In the genomic region with DNA sequence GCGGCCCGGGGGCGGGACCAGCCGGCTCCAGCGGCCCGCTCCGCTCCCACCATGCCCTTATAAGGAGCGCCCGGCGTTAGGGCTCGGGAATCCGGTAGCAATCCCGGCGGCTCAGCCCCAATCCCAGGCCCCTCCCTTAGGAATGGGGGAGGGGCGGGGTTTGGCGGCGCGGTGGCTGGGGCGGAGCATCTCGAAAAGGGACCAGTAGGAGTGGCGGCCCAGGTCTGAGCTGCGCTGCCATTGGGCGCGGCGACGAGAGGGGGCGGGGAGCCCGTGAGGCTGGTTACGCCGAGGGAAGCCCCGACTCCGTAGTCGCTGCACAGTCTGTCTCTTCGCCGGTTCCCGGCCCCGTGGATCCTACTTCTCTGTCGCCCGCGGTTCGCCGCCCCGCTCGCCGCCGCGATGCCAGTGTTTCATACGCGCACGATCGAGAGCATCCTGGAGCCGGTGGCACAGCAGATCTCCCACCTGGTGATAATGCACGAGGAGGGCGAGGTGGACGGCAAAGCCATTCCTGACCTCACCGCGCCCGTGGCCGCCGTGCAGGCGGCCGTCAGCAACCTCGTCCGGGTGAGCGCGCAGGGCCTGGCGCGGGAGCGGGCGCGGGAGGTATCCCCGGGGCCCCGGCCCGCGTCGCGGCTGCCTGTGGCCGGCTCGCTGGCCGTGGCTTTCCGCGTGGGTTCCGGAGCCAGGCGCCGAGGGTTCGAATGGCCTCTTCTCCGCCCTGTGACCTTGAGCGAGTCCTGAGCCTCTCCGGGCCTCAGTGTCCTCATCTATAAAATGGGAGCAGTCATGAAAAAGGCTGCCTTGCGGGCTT, we compare ENCODE assay signal across 8 cellular contexts. TPM values are rescaled to one million over a fixed set of nuclear protein-coding genes. Genes with fewer than 3 reads are reported as not detected.
DNase-seq lines count a peak whose midpoint lies in the region; ATAC-seq, FAIRE-seq and TF ChIP-seq lines count a peak whose summit lies in the region.

TSS of gene VCL (plus strand) at position 311 of the 817 bp plus-strand sequence. CDS start at position 403, 92 bp downstream.

- intact Hi-C loops in HepG2 (cut with micrococcal nuclease; ENCODE audit: unreplicated experiment): no loop called here

- POLR2A ChIA-PET in HepG2 (lab: Yijun Ruan, JAX): interaction anchor here (1.2 to 1.5 kb wide), 2 partner anchors 8 to 58 kb away, joined by 3 read pairs; no protein-coding TSS in a partner anchor

- peak within 1 kb of the TSS; percentile 90 to 95 (median 92) for H3K4me3 ChIP-seq in HepG2 (replicated peaks in 1 of 3; ENCODE audit: insufficient read depth in 1 of 3, low read depth in 2 of 3, low read length in 3 of 3)

- peak within 1 kb of the TSS; percentile 91 for H3K27ac ChIP-seq in C4-2B
- peak within 1 kb of the TSS; percentile 90 for H3K27ac ChIP-seq in HepG2 (ENCODE audit: extremely low read length, insufficient read depth, low read length)

- TF ChIP-seq CTCF in C4-2B (conservative IDR thresholded peaks at IDR 0.05): no peak
- TF ChIP-seq CTCF in HepG2 (CRISPR knock-in tag; IDR thresholded peaks at IDR 0.05): no peak

- peak; percentile 96 for DNase-seq in NCI-H774 (lab: John Stamatoyannopoulos, UW)
- peak; percentile 93 to 94 for DNase-seq in activated CD4-positive, alpha-beta T cell treated with anti-CD3 and anti-CD28 coated beads, Interleukin-2, amount 50 U/mL, for 4 hours
- peak; percentile 99 for DNase-seq in dermis blood vessel endothelial cell
- peak; percentile 95 for DNase-seq in HepG2 (ENCODE audit: low spot score)
- DNase-seq in stimulated activated CD4-positive, alpha-beta T cell treated with anti-CD3 and anti-CD28 coated beads, Interleukin-4, amount 100 ng/mL, for 1 hour: peak; percentile 95

- H3K79me2 ChIP-seq in HepG2 (ENCODE audit: insufficient read depth, low read length): peaks cover 22% of the 10 kb centered on the region

- H3K36me3 ChIP-seq in HepG2 (replicated peaks in 1 of 2; ENCODE audit: control insufficient read depth in 1 of 2, insufficient read depth in 2 of 2, low read length in 2 of 2): no peaks in the 10 kb centered on the region

- no peaks in the 10 kb centered on the region; the same call in 1 of the 2 replicates for H4K20me1 ChIP-seq in HepG2 (ENCODE audit: insufficient read depth, low read length)

- H3K9ac ChIP-seq in HepG2 (ENCODE audit: insufficient read depth, low read depth, low read length): peak within 1 kb of the TSS; percentile 97

- peak; percentile 97 for ATAC-seq in GM19395 (IDR thresholded peaks at IDR 0.05; ENCODE audit: unreplicated experiment)
- peak; percentile 95 for ATAC-seq in HG03565 (IDR thresholded peaks at IDR 0.05; ENCODE audit: unreplicated experiment)
- ATAC-seq in HepG2: peak; percentile 97

- H3K27me3 ChIP-seq in HepG2 (ENCODE audit: control insufficient read depth in 1 of 2, insufficient read depth in 2 of 2, low read length in 2 of 2): no peaks in the 10 kb centered on the region; a peak in 1 of 5 replicates

- peak; percentile 57 for FAIRE-seq in HepG2 (lab: Jason Lieb, UNC)

- in situ Hi-C loops in HepG2 (cut with HindIII; ENCODE audit: extremely low pct_ligation_motif_present, low pct_unique_long_range_greater_than_20kb): no loop called here

- TF ChIP-seq EP300 in HepG2 (IDR thresholded peaks at IDR 0.05; ENCODE audit: low read depth in 2 of 2, low read length in 2 of 2) (no peak), HepG2 (CRISPR knock-in tag; IDR thresholded peaks at IDR 0.05; ENCODE audit: borderline replicate concordance) (no peak)

- no peak; the same call in 1 of the 2 replicates for TF ChIP-seq RAD21 in HepG2 (CRISPR knock-in tag; IDR thresholded peaks at IDR 0.05)

- CTCF ChIA-PET in HepG2 (lab: Yijun Ruan, JAX; ENCODE audit: low intra/inter-chr PET ratio, low total read pairs): no interaction called here

- TF ChIP-seq POLR2A in HepG2 (IDR thresholded peaks at IDR 0.05; ENCODE audit: insufficient read depth in 1 of 2, low read depth in 2 of 2, low read length in 2 of 2): peak; percentile 96 to 98

- H3K4me2 ChIP-seq in HepG2 (ENCODE audit: low read depth, low read length): peak within 1 kb of the TSS; percentile 92

- H2AFZ ChIP-seq in HepG2 (ENCODE audit: low read length): peak within 1 kb of the TSS; percentile 93

- H3K4me1 ChIP-seq in HepG2 (ENCODE audit: insufficient read depth, low read length): peaks cover 44% of the 10 kb centered on the region

- 1% methylated on average over 19 of the region's 90 CpGs for WGBS in HepG2 (ENCODE audit: low lambda C conversion rate)

- TSS peak; percentile 61 for BruUV-seq in HepG2 (replicated peaks; lab: Mats Ljungman, UMichigan)

- H3K9me3 ChIP-seq in HepG2 (ENCODE audit: low read length): no peaks in the 10 kb centered on the region

TF ChIP-seq in HepG2, 621 proteins besides CTCF, POLR2A, EP300 and RAD21 (continues in another document):
- TF ChIP-seq, protein P1, sequence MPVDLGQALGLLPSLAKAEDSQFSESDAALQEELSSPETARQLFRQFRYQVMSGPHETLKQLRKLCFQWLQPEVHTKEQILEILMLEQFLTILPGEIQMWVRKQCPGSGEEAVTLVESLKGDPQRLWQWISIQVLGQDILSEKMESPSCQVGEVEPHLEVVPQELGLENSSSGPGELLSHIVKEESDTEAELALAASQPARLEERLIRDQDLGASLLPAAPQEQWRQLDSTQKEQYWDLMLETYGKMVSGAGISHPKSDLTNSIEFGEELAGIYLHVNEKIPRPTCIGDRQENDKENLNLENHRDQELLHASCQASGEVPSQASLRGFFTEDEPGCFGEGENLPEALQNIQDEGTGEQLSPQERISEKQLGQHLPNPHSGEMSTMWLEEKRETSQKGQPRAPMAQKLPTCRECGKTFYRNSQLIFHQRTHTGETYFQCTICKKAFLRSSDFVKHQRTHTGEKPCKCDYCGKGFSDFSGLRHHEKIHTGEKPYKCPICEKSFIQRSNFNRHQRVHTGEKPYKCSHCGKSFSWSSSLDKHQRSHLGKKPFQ (CRISPR knock-in tag; IDR thresholded peaks at IDR 0.05; ENCODE audit: insufficient replicate concordance): peak; percentile 77
- TF ChIP-seq ZNF224 (CRISPR knock-in tag; IDR thresholded peaks at IDR 0.05) (no peak), ATAD3A (CRISPR knock-in tag; IDR thresholded peaks at IDR 0.05) (no peak), FOXA3 (CRISPR knock-in tag; IDR thresholded peaks at IDR 0.05) (no peak), ZNF34 (CRISPR knock-in tag; IDR thresholded peaks at IDR 0.05; ENCODE audit: borderline replicate concordance) (no peak; the same call in 1 of the 2 replicates), NFE2L1 (CRISPR knock-in tag; IDR thresholded peaks at IDR 0.05; ENCODE audit: borderline replicate concordance) (no peak), PAWR (CRISPR knock-in tag; IDR thresholded peaks at IDR 0.05; ENCODE audit: borderline replicate concordance) (no peak), ATF4 (CRISPR knock-in tag; IDR thresholded peaks at IDR 0.05) (no peak), ZNF816 (CRISPR knock-in tag; IDR thresholded peaks at IDR 0.05; ENCODE audit: borderline replicate concordance) (peak; percentile 66; the same call in 1 of the 2 replicates), TGIF2 (CRISPR knock-in tag; IDR thresholded peaks at IDR 0.05) (peak; percentile 74; the same call in 1 of the 2 replicates)
- TF ChIP-seq, protein P2, sequence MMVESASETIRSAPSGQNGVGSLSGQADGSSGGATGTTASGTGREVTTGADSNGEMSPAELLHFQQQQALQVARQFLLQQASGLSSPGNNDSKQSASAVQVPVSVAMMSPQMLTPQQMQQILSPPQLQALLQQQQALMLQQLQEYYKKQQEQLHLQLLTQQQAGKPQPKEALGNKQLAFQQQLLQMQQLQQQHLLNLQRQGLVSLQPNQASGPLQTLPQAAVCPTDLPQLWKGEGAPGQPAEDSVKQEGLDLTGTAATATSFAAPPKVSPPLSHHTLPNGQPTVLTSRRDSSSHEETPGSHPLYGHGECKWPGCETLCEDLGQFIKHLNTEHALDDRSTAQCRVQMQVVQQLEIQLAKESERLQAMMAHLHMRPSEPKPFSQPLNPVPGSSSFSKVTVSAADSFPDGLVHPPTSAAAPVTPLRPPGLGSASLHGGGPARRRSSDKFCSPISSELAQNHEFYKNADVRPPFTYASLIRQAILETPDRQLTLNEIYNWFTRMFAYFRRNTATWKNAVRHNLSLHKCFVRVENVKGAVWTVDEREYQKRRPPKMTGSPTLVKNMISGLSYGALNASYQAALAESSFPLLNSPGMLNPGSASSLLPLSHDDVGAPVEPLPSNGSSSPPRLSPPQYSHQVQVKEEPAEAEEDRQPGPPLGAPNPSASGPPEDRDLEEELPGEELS (CRISPR knock-in tag; IDR thresholded peaks at IDR 0.05): peak; percentile 46

RNA-seq across cellular contexts. Expression of gene VCL, which starts in this region (rescaled TPM):
- total RNA-seq in dermis blood vessel endothelial cell (107 and 163 TPM in 2 replicates), HepG2 (2016; rRNA removed; fragmentation: Illumina TruSeq; extraction: Trizol) (23.7 and 26.9 TPM in 2 replicates)
- total RNA-seq in HepG2 (2016; cell fraction: cytosol; rRNA removed; fragmentation: Illumina TruSeq; extraction: Trizol; ENCODE audit: low read depth): 1.3 and 2.3 TPM in 2 replicates
- total RNA-seq in HepG2 (2016; cell fraction: insoluble cytoplasmic fraction; rRNA removed; fragmentation: Illumina TruSeq; extraction: Trizol): 20.6 and 25.2 TPM in 2 replicates
- 4.6 and 6.2 TPM in 2 replicates for total RNA-seq in HepG2 (2016; cell fraction: membrane; rRNA removed; fragmentation: Illumina TruSeq; extraction: Trizol)
- 28.7 and 35.3 TPM in 2 replicates for total RNA-seq in HepG2 (2016; cell fraction: nucleus; rRNA removed; fragmentation: Illumina TruSeq; extraction: Trizol)
- 15.9 and 17.3 TPM in 2 replicates for polyA plus RNA-seq in HepG2 (2011; rRNA removed)
- 7.7 and 9.9 TPM in 2 replicates for polyA plus RNA-seq in HepG2 (2011; cell fraction: cytosol; rRNA removed)
- 14.7 and 14.8 TPM in 2 replicates for polyA plus RNA-seq in HepG2 (2011; cell fraction: nucleus; rRNA removed)
- polyA plus RNA-seq in HepG2 (2012): 10.9 and 12.0 TPM in 2 replicates
- polyA plus RNA-seq in HepG2 (2016; cell fraction: cytosol; fragmentation: Illumina TruSeq; extraction: Trizol; ENCODE audit: low read depth): 0.78 and 0.81 TPM in 2 replicates
- polyA plus RNA-seq in HepG2 (2016; cell fraction: insoluble cytoplasmic fraction; fragmentation: Illumina TruSeq; extraction: Trizol; ENCODE audit: low read depth): 12.1 and 14.0 TPM in 2 replicates
- 1.8 and 2.1 TPM in 2 replicates for polyA plus RNA-seq in HepG2 (2016; cell fraction: membrane; fragmentation: Illumina TruSeq; extraction: Trizol; ENCODE audit: low read depth)
- polyA plus RNA-seq in HepG2 (2016; cell fraction: nucleus; fragmentation: Illumina TruSeq; extraction: Trizol; ENCODE audit: insufficient read depth, low read depth): 22.1 and 22.9 TPM in 2 replicates
- polyA minus RNA-seq in HepG2 (2011; rRNA and poly(A)+ RNA removed; ENCODE audit: low replicate concordance): 29.5 and 80.4 TPM in 2 replicates
- polyA minus RNA-seq in HepG2 (2011; cell fraction: cytosol; rRNA and poly(A)+ RNA removed): 14.3 and 18.8 TPM in 2 replicates
- 39.1 and 52.5 TPM in 2 replicates for polyA minus RNA-seq in HepG2 (2011; cell fraction: nucleus; rRNA and poly(A)+ RNA removed)

Comparison
In these comparisons a context has a peak if more than half of its experiments do, and no peak if none do; other contexts are left out.
1. Peak in every context shown above with its lines: DNase-seq, ATAC-seq, H3K4me3 ChIP-seq and H3K27ac ChIP-seq.